1 cellular context compared by ENCODE assay signal in the genomic region with DNA sequence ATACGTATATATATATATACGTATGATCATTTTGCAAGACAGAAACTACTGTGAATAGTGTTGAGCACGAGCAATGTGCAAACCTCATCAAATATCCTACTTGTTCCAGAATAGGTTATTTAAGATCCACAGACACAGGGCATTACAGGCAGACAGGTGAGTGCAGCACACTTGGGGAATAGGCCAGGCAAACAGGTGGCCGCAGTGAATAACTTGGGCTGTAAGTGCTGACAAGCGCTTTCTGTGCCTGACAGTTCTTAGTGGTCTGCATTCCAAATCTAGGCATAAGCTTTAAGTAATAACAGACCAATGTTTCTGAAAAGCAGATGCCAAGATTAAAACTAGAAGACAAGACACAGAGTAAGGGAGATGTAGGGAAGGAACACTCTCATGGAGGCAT.
TF ChIP-seq lines count a peak whose summit lies in the region.

No MANE protein-coding gene starts in this region.

TF ChIP-seq in GM23338, 12 proteins besides CTCF, POLR2A, EP300 and RAD21 (continued from another document):
- TF ChIP-seq, protein P1, sequence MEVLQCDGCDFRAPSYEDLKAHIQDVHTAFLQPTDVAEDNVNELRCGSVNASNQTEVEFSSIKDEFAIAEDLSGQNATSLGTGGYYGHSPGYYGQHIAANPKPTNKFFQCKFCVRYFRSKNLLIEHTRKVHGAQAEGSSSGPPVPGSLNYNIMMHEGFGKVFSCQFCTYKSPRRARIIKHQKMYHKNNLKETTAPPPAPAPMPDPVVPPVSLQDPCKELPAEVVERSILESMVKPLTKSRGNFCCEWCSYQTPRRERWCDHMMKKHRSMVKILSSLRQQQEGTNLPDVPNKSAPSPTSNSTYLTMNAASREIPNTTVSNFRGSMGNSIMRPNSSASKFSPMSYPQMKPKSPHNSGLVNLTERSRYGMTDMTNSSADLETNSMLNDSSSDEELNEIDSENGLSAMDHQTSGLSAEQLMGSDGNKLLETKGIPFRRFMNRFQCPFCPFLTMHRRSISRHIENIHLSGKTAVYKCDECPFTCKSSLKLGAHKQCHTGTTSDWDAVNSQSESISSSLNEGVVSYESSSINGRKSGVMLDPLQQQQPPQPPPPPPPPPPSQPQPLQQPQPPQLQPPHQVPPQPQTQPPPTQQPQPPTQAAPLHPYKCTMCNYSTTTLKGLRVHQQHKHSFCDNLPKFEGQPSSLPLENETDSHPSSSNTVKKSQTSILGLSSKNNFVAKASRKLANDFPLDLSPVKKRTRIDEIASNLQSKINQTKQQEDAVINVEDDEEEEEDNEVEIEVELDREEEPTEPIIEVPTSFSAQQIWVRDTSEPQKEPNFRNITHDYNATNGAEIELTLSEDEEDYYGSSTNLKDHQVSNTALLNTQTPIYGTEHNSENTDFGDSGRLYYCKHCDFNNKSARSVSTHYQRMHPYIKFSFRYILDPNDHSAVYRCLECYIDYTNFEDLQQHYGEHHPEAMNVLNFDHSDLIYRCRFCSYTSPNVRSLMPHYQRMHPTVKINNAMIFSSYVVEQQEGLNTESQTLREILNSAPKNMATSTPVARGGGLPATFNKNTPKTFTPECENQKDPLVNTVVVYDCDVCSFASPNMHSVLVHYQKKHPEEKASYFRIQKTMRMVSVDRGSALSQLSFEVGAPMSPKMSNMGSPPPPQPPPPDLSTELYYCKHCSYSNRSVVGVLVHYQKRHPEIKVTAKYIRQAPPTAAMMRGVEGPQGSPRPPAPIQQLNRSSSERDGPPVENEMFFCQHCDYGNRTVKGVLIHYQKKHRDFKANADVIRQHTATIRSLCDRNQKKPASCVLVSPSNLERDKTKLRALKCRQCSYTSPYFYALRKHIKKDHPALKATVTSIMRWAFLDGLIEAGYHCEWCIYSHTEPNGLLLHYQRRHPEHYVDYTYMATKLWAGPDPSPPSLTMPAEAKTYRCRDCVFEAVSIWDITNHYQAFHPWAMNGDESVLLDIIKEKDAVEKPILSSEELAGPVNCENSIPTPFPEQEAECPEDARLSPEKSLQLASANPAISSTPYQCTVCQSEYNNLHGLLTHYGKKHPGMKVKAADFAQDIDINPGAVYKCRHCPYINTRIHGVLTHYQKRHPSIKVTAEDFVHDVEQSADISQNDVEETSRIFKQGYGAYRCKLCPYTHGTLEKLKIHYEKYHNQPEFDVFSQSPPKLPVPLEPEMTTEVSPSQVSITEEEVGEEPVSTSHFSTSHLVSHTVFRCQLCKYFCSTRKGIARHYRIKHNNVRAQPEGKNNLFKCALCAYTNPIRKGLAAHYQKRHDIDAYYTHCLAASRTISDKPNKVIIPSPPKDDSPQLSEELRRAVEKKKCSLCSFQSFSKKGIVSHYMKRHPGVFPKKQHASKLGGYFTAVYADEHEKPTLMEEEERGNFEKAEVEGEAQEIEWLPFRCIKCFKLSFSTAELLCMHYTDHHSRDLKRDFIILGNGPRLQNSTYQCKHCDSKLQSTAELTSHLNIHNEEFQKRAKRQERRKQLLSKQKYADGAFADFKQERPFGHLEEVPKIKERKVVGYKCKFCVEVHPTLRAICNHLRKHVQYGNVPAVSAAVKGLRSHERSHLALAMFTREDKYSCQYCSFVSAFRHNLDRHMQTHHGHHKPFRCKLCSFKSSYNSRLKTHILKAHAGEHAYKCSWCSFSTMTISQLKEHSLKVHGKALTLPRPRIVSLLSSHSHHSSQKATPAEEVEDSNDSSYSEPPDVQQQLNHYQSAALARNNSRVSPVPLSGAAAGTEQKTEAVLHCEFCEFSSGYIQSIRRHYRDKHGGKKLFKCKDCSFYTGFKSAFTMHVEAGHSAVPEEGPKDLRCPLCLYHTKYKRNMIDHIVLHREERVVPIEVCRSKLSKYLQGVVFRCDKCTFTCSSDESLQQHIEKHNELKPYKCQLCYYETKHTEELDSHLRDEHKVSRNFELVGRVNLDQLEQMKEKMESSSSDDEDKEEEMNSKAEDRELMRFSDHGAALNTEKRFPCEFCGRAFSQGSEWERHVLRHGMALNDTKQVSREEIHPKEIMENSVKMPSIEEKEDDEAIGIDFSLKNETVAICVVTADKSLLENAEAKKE (CRISPR knock-in tag; IDR thresholded peaks at IDR 0.05) = no peak
- no peak for TF ChIP-seq REST (IDR thresholded peaks at IDR 0.05; ENCODE audit: unreplicated experiment)
- TF ChIP-seq CREB1 (CRISPR knock-in tag; IDR thresholded peaks at IDR 0.05; ENCODE audit: low read depth) = no peak
- TF ChIP-seq NANOG (IDR thresholded peaks at IDR 0.05; ENCODE audit: borderline replicate concordance) = no peak
- no peak for TF ChIP-seq STAT1 (IDR thresholded peaks at IDR 0.05; ENCODE audit: unreplicated experiment)
- TF ChIP-seq EZH2phosphoT487 (IDR thresholded peaks at IDR 0.05; ENCODE audit: unreplicated experiment) = no peak
- TF ChIP-seq ETS1 (IDR thresholded peaks at IDR 0.05) = no peak
- TF ChIP-seq EZH2 (IDR thresholded peaks at IDR 0.05; ENCODE audit: low read depth, unreplicated experiment) = no peak
- TF ChIP-seq POLR2AphosphoS5 (IDR thresholded peaks at IDR 0.05; ENCODE audit: low read depth) = no peak
- no peak for TF ChIP-seq JUNB (IDR thresholded peaks at IDR 0.05; ENCODE audit: unreplicated experiment)
- TF ChIP-seq ZNF114 (CRISPR knock-in tag; IDR thresholded peaks at IDR 0.05) = no peak
